16 cellular contexts compared by ENCODE assay signal in genomic region chr7:80213814-80214213, GRCh38.
DNase-seq lines count a peak whose midpoint lies in the region; ATAC-seq, FAIRE-seq and TF ChIP-seq lines count a peak whose summit lies in the region.
"Had no signal": no experiment of that assay in that cellular context is flagged by ENCODE, and none has a peak within 500 bp of the region (broad histone marks: within the 10 kb centered on the region; RNA-seq: fewer than 3 reads in every experiment).

No MANE protein-coding gene starts in this region.

- POLR2A ChIA-PET in HepG2 (lab: Yijun Ruan, JAX) = no interaction called here

- H3K79me1 ChIP-seq in trophoblast cell (ENCODE audit: low read length) = no peaks in the 10 kb centered on the region

- no peak overlapping the region for H4K8ac ChIP-seq in trophoblast cell (ENCODE audit: low read depth, low read length)

- WGBS in HepG2 (ENCODE audit: low lambda C conversion rate) = 70% methylated on average over 4 of the region's 4 CpGs
- WGBS in trophoblast cell (ENCODE audit: extremely low coverage, insufficient coverage, insufficient read length) = no CpG with 5 or more reads among the region's 4 CpGs

- no peak for FAIRE-seq in HepG2 (lab: Jason Lieb, UNC)
- FAIRE-seq: D721Med had no signal

- no peak overlapping the region for H3K18ac ChIP-seq in trophoblast cell (ENCODE audit: low read length)

- no peak overlapping the region for H3K4me2 ChIP-seq in HepG2 (ENCODE audit: low read depth, low read length)
- no peak overlapping the region for H3K4me2 ChIP-seq in trophoblast cell (ENCODE audit: low read length)
- H3K4me2 ChIP-seq: GM23338 had no signal

- TF ChIP-seq RAD21 in HepG2 (CRISPR knock-in tag; IDR thresholded peaks at IDR 0.05) = no peak

- TF ChIP-seq EP300 in HepG2 (IDR thresholded peaks at IDR 0.05; ENCODE audit: low read depth in 2 of 2, low read length in 2 of 2) (no peak), HepG2 (CRISPR knock-in tag; IDR thresholded peaks at IDR 0.05; ENCODE audit: borderline replicate concordance) (no peak)

- no peak overlapping the region for H4K12ac ChIP-seq in trophoblast cell (ENCODE audit: low read depth, low read length)

- no peaks in the 10 kb centered on the region for H3K9me3 ChIP-seq in HepG2 (ENCODE audit: low read length)
- no peaks in the 10 kb centered on the region for H3K9me3 ChIP-seq in trophoblast cell (ENCODE audit: insufficient read depth, low read depth, low read length)

- H3K4me1 ChIP-seq in HepG2 (ENCODE audit: insufficient read depth, low read length) (peaks cover 42% of the 10 kb centered on the region), trophoblast cell (ENCODE audit: control insufficient read depth in 1 of 2, insufficient read depth in 2 of 2, low read length in 2 of 2) (no peaks in the 10 kb centered on the region)

- H2BK12ac ChIP-seq in trophoblast cell (ENCODE audit: low read length) = no peak overlapping the region

- ATAC-seq in HepG2 (0 out of 3 replicates have a peak, but pooled peaks have one; percentile 21), HG03135 (IDR thresholded peaks at IDR 0.05; ENCODE audit: unreplicated experiment) (no peak), GM21737 (IDR thresholded peaks at IDR 0.05; ENCODE audit: unreplicated experiment) (no peak), HG02884 (IDR thresholded peaks at IDR 0.05; ENCODE audit: unreplicated experiment) (no peak)
- ATAC-seq: CD8-positive, alpha-beta T cell; GM23338 had no signal

- DNase-seq in DMS53 (lab: John Stamatoyannopoulos, UW) (peak; percentile 10), DMS53 treated with DMSO at 0.1 percent for 48 hours (lab: John Stamatoyannopoulos, UW; ENCODE audit: unreplicated experiment) (no peak), HepG2 (ENCODE audit: low spot score) (peak; percentile 20), trophoblast cell (peak; percentile 40 to 66), ureter (ENCODE audit: low spot score) (no peak)
- DNase-seq: CD8-positive, alpha-beta T cell; COR-L47; DMS153; GF-D8; H7 had no signal

- H3K79me2 ChIP-seq in HepG2 (ENCODE audit: insufficient read depth, low read length) = no peaks in the 10 kb centered on the region
- no peaks in the 10 kb centered on the region for H3K79me2 ChIP-seq in trophoblast cell (ENCODE audit: control insufficient read depth, insufficient read depth, low read length, poor library complexity)

- no peak overlapping the region for H2BK120ac ChIP-seq in trophoblast cell (ENCODE audit: insufficient read depth, low read length, poor library complexity)

- H3K27ac ChIP-seq in HepG2 (ENCODE audit: extremely low read length, insufficient read depth, low read length) (no peak overlapping the region), trophoblast cell (ENCODE audit: low read depth, low read length) (no peak overlapping the region)
- H3K27ac ChIP-seq: 22Rv1 had no signal

- intact Hi-C loops in HepG2 (cut with micrococcal nuclease; ENCODE audit: unreplicated experiment) = loop anchor here (5.0 kb wide), 1 partner anchor 77 kb away; no protein-coding TSS in a partner anchor

- no peak overlapping the region for H4K91ac ChIP-seq in trophoblast cell (ENCODE audit: low read depth, low read length)

- H3K23ac ChIP-seq in trophoblast cell (ENCODE audit: low read length) = no peak overlapping the region

- no peak overlapping the region for H3K4me3 ChIP-seq in HepG2 (replicated peaks in 1 of 3; ENCODE audit: insufficient read depth in 1 of 3, low read depth in 2 of 3, low read length in 3 of 3)
- no peak overlapping the region for H3K4me3 ChIP-seq in trophoblast cell (ENCODE audit: low read depth, low read length)
- H3K4me3 ChIP-seq: GM23338 had no signal

- CTCF ChIA-PET in HepG2 (lab: Yijun Ruan, JAX; ENCODE audit: low intra/inter-chr PET ratio, low total read pairs) = no interaction called here

- H3K9ac ChIP-seq in HepG2 (ENCODE audit: insufficient read depth, low read depth, low read length) = no peak overlapping the region
- H3K9ac ChIP-seq in trophoblast cell (ENCODE audit: low read length) = no peak overlapping the region

- no peak for TF ChIP-seq POLR2A in HepG2 (IDR thresholded peaks at IDR 0.05; ENCODE audit: insufficient read depth in 1 of 2, low read depth in 2 of 2, low read length in 2 of 2)

- in situ Hi-C loops in HepG2 (cut with HindIII; ENCODE audit: extremely low pct_ligation_motif_present, low pct_unique_long_range_greater_than_20kb) = no loop called here

- H3K36me3 ChIP-seq in HepG2 (replicated peaks in 1 of 2; ENCODE audit: control insufficient read depth in 1 of 2, insufficient read depth in 2 of 2, low read length in 2 of 2) (no peaks in the 10 kb centered on the region; a peak in 1 of 5 replicates), trophoblast cell (ENCODE audit: control insufficient read depth in 1 of 2, insufficient read depth in 2 of 2, low read length in 2 of 2) (peaks cover 5 to 6% of the 10 kb centered on the region in 2 experiments)

- H2AFZ ChIP-seq in HepG2 (ENCODE audit: low read length) (no peak overlapping the region), trophoblast cell (ENCODE audit: insufficient read depth, low read length, poor library complexity) (no peak overlapping the region)
- H2AFZ ChIP-seq: GM23338 had no signal

- no peak overlapping the region for H3K14ac ChIP-seq in trophoblast cell (ENCODE audit: low read length)

- H2BK5ac ChIP-seq in trophoblast cell (ENCODE audit: low read depth, low read length, poor library complexity) = no peak overlapping the region

- no peaks in the 10 kb centered on the region for H4K20me1 ChIP-seq in HepG2 (ENCODE audit: insufficient read depth, low read length)

- TF ChIP-seq CTCF in HepG2 (CRISPR knock-in tag; IDR thresholded peaks at IDR 0.05) = no peak

- H3K4ac ChIP-seq in trophoblast cell (ENCODE audit: low read depth, low read length) = no peak overlapping the region

- H3K27me3 ChIP-seq in HepG2 (ENCODE audit: control insufficient read depth in 1 of 2, insufficient read depth in 2 of 2, low read length in 2 of 2) (no peaks in the 10 kb centered on the region), trophoblast cell (ENCODE audit: insufficient read depth, low read length) (no peaks in the 10 kb centered on the region)

- BruUV-seq in HepG2 (replicated peaks; lab: Mats Ljungman, UMichigan) = no TSS peak

- no peak overlapping the region for H2AK5ac ChIP-seq in trophoblast cell (ENCODE audit: low read length)

TF ChIP-seq in HepG2, 621 proteins besides CTCF, POLR2A, EP300 and RAD21 (continues in another document):
- TF ChIP-seq DNMT1 (CRISPR knock-in tag; IDR thresholded peaks at IDR 0.05) = no peak
- TF ChIP-seq MXI1 (IDR thresholded peaks at IDR 0.05; ENCODE audit: borderline replicate concordance, low read depth, low read length) = no peak
- TF ChIP-seq MLX (CRISPR knock-in tag; IDR thresholded peaks at IDR 0.05) = no peak
- TF ChIP-seq YEATS4 (CRISPR knock-in tag; IDR thresholded peaks at IDR 0.05; ENCODE audit: borderline replicate concordance) = no peak
- TF ChIP-seq ZNF557 (CRISPR knock-in tag; IDR thresholded peaks at IDR 0.05) = no peak
- no peak for TF ChIP-seq NFAT5 (CRISPR knock-in tag; IDR thresholded peaks at IDR 0.05)

Comparison
In these comparisons a context has a peak if more than half of its experiments do, and no peak if none do; other contexts are left out.
1. DNase-seq: peak in DMS53 (single experiment), HepG2 (single experiment) and trophoblast cell (2 of 2); none in DMS53 treated with DMSO at 0.1 percent for 48 hours (single experiment) and ureter (single experiment).